Comparison of ENCODE assay signal across 8 cellular contexts in genomic region chr3:138434875-138435772, GRCh38. TPM values are rescaled to one million over a fixed set of nuclear protein-coding genes. Genes with fewer than 3 reads are reported as not detected.
DNase-seq lines count a peak whose midpoint lies in the region; ATAC-seq and TF ChIP-seq lines count a peak whose summit lies in the region.

No MANE protein-coding gene starts in this region.

- peak overlapping the region; percentile 53 to 68 (median 58) for H3K4me3 ChIP-seq in esophagus muscularis mucosa

- no peaks in the 10 kb centered on the region for H3K9me3 Mint-ChIP-seq in natural killer cell treated with Interleukin-12 subunit alpha and Interleukin-12 subunit beta and Interleukin-15 and Interleukin-18, amount 100 ng/mL, for 72 hours

- H3K4me3 Mint-ChIP-seq in natural killer cell treated with Interleukin-12 subunit alpha and Interleukin-12 subunit beta and Interleukin-15 and Interleukin-18, amount 100 ng/mL, for 72 hours, result peak overlapping the region; percentile 59

- H3K27me3 Mint-ChIP-seq in natural killer cell treated with Interleukin-12 subunit alpha and Interleukin-12 subunit beta and Interleukin-15 and Interleukin-18, amount 100 ng/mL, for 72 hours, result peaks cover 35 to 46% of the 10 kb centered on the region in 2 donors

- no peak overlapping the region for H3K27ac ChIP-seq in esophagus muscularis mucosa (replicated peaks in 1 of 4)

- H3K9me3 ChIP-seq in ES-I3 (ENCODE audit: control insufficient read depth, insufficient read depth, low read length), result peaks cover 5% of the 10 kb centered on the region; the same call in 1 of the 2 replicates
- no peaks in the 10 kb centered on the region for H3K9me3 ChIP-seq in esophagus muscularis mucosa

- DNase-seq in NCI-H526 treated with DMSO at 0.1 percent for 48 hours (lab: John Stamatoyannopoulos, UW) (peak; percentile 37), esophagus muscularis mucosa (ENCODE audit: extremely low spot score) (no peak), SIG-M5 (lab: John Stamatoyannopoulos, UW) (no peak), erythroblast (lab: John Stamatoyannopoulos, UW) (no peak)
- DNase-seq in natural killer cell treated with Interleukin-12 subunit alpha and Interleukin-12 subunit beta and Interleukin-15 and Interleukin-18, amount 100 ng/mL, for 72 hours (ENCODE audit: low spot score), result no peak

- peaks cover 9% of the 10 kb centered on the region; the same call in 1 of the 2 replicates for H3K4me1 ChIP-seq in ES-I3 (ENCODE audit: insufficient read depth, low read length)
- peaks cover 16 to 25% (median 24%) of the 10 kb centered on the region in 4 donors for H3K4me1 ChIP-seq in esophagus muscularis mucosa

- TF ChIP-seq POLR2A in esophagus muscularis mucosa (IDR thresholded peaks at IDR 0.05; ENCODE audit: low read depth) (no peak), erythroblast (IDR thresholded peaks at IDR 0.05; ENCODE audit: low read length) (no peak)

- no peaks in the 10 kb centered on the region for H3K36me3 Mint-ChIP-seq in natural killer cell treated with Interleukin-12 subunit alpha and Interleukin-12 subunit beta and Interleukin-15 and Interleukin-18, amount 100 ng/mL, for 72 hours

- WGBS in esophagus muscularis mucosa, result 6% methylated on average over 23 of the region's 78 CpGs

- TF ChIP-seq EP300 in esophagus muscularis mucosa (IDR thresholded peaks at IDR 0.05), result no peak

- peak overlapping the region; percentile 59 for H3K9ac ChIP-seq in ES-I3 (ENCODE audit: low read depth, low read length)

- no peak overlapping the region for H3K27ac Mint-ChIP-seq in natural killer cell treated with Interleukin-12 subunit alpha and Interleukin-12 subunit beta and Interleukin-15 and Interleukin-18, amount 100 ng/mL, for 72 hours

- no peak for TF ChIP-seq CTCF in esophagus muscularis mucosa (IDR thresholded peaks at IDR 0.05)

- ATAC-seq in natural killer cell treated with Interleukin-12 subunit alpha and Interleukin-12 subunit beta and Interleukin-15 and Interleukin-18, amount 100 ng/mL, for 72 hours, result no peak
- no peak for ATAC-seq in GM19397 (IDR thresholded peaks at IDR 0.05; ENCODE audit: unreplicated experiment)
- no peak for ATAC-seq in GM18519 (IDR thresholded peaks at IDR 0.05; ENCODE audit: low FRiP score, unreplicated experiment)

- intact Hi-C loops in esophagus muscularis mucosa (cut with DNase I), result no loop called here

- no peaks in the 10 kb centered on the region for H3K36me3 ChIP-seq in ES-I3 (ENCODE audit: insufficient read depth, low read length)
- no peaks in the 10 kb centered on the region for H3K36me3 ChIP-seq in esophagus muscularis mucosa

- H3K27me3 ChIP-seq in esophagus muscularis mucosa, result peaks cover 0 to 44% (median 8%) of the 10 kb centered on the region in 4 donors

- H3K4me1 Mint-ChIP-seq in natural killer cell treated with Interleukin-12 subunit alpha and Interleukin-12 subunit beta and Interleukin-15 and Interleukin-18, amount 100 ng/mL, for 72 hours (ENCODE audit: low read depth in 2 of 2), result peaks cover 0 to 7% of the 10 kb centered on the region in 2 donors

RNA-seq across cellular contexts. Expression of gene ESYT3, which starts 0.7 kb away (rescaled TPM):
- total RNA-seq in esophagus muscularis mucosa, result 1 to 10 TPM in 1 of 4 donors, under 1 TPM in 2, not detected in 1; 0.45 to 1.1 (median 0.83) TPM
- not detected for total RNA-seq in natural killer cell treated with Interleukin-12 subunit alpha and Interleukin-12 subunit beta and Interleukin-15 and Interleukin-18, amount 100 ng/mL, for 72 hours
